In genomic region chr5:124742983-124743533, GRCh38 we compare ENCODE assay signal across 8 cellular contexts. TPM values are rescaled to one million over a fixed set of nuclear protein-coding genes. Genes with fewer than 3 reads are reported as not detected.
A peak's percentile ranks its signal among the peaks of the same experiment; 100 is the strongest.
DNase-seq lines count a peak whose midpoint lies in the region; ATAC-seq and TF ChIP-seq lines count a peak whose summit lies in the region.

No MANE protein-coding gene starts in this region.

- intact Hi-C loops in ovary (cut with DNase I): loop anchor here in 2 of 4 donors (5.0 to 10.0 kb wide), 2 partner anchors 86 to 88 kb away; no protein-coding TSS in a partner anchor

- no peak for TF ChIP-seq EP300 in ovary (IDR thresholded peaks at IDR 0.05)

- ATAC-seq in HG03159 (IDR thresholded peaks at IDR 0.05; ENCODE audit: unreplicated experiment) (no peak), GM18520 (IDR thresholded peaks at IDR 0.05; ENCODE audit: unreplicated experiment) (no peak)

- no peak overlapping the region for H3K27ac ChIP-seq in Karpas-422 (ENCODE audit: low read length)
- H3K27ac ChIP-seq in ovary: no peak overlapping the region

- H2AFZ ChIP-seq in Karpas-422 (ENCODE audit: low read length): no peak overlapping the region

- H4K20me1 ChIP-seq in Karpas-422 (ENCODE audit: insufficient read depth, low read depth, low read length): no peaks in the 10 kb centered on the region

- 5 to 14% (median 6%) methylated on average over 6 of the region's 6 CpGs for WGBS in ovary, 3 donors

- in situ Hi-C loops in G401 (cut with HindIII; ENCODE audit: low sequenced_read_pairs): no loop called here

- no peaks in the 10 kb centered on the region for H3K79me2 ChIP-seq in Karpas-422 (ENCODE audit: low read length)

- peak; percentile 71 for DNase-seq in G401 (ENCODE audit: low spot score)
- no peak for DNase-seq in Karpas-422
- DNase-seq in ovary: peak in 3 of 5 donors; percentile 27 to 43 (median 34)
- DNase-seq in UCSD-AML1 (lab: John Stamatoyannopoulos, UW; ENCODE audit: unreplicated experiment): no peak
- DNase-seq in NCI-H526 treated with DMSO at 0.1 percent for 48 hours (lab: John Stamatoyannopoulos, UW): no peak

- H3K27me3 ChIP-seq in Karpas-422 (ENCODE audit: low read length): no peaks in the 10 kb centered on the region
- no peaks in the 10 kb centered on the region for H3K27me3 ChIP-seq in endocrine pancreas (ENCODE audit: control insufficient read depth, insufficient read depth, low read length)
- H3K27me3 ChIP-seq in ovary: no peaks in the 10 kb centered on the region

- H3K4me3 ChIP-seq in Karpas-422 (ENCODE audit: low read length) (peak overlapping the region; percentile 67; the same call in 1 of the 2 replicates), endocrine pancreas (ENCODE audit: control insufficient read depth, insufficient read depth, low read length) (peak overlapping the region; percentile 99), ovary (peak overlapping the region; percentile 69)

- no peaks in the 10 kb centered on the region for H3K9me2 ChIP-seq in Karpas-422 (replicated peaks; ENCODE audit: insufficient read depth, low read length)

- no peak for TF ChIP-seq CTCF in ovary (IDR thresholded peaks at IDR 0.05)

- H3K9me3 ChIP-seq in Karpas-422 (ENCODE audit: low read length): no peaks in the 10 kb centered on the region
- no peaks in the 10 kb centered on the region for H3K9me3 ChIP-seq in endocrine pancreas (ENCODE audit: control insufficient read depth, low read length)
- H3K9me3 ChIP-seq in ovary: no peaks in the 10 kb centered on the region

- H3K9ac ChIP-seq in Karpas-422 (ENCODE audit: low read length): peak overlapping the region; percentile 65
- peak overlapping the region; percentile 92 for H3K9ac ChIP-seq in endocrine pancreas (ENCODE audit: control insufficient read depth, insufficient read depth, low read length)

- no peak for TF ChIP-seq POLR2A in ovary (IDR thresholded peaks at IDR 0.05)

- peaks cover 93% of the 10 kb centered on the region for H3K4me1 ChIP-seq in Karpas-422 (ENCODE audit: low read length)
- peaks cover 15% of the 10 kb centered on the region for H3K4me1 ChIP-seq in endocrine pancreas (ENCODE audit: control insufficient read depth, insufficient read depth, low read length)
- peaks cover 10% of the 10 kb centered on the region for H3K4me1 ChIP-seq in ovary (ENCODE audit: insufficient read depth)

- peak overlapping the region; percentile 99 for H3K4me2 ChIP-seq in Karpas-422 (ENCODE audit: low read depth, low read length, poor library complexity, severe bottlenecking)

- no peaks in the 10 kb centered on the region; the same call in 1 of the 2 replicates for H3K36me3 ChIP-seq in Karpas-422 (ENCODE audit: insufficient read depth, low read length)
- H3K36me3 ChIP-seq in endocrine pancreas (ENCODE audit: control insufficient read depth, insufficient read depth, low read length): no peaks in the 10 kb centered on the region
- no peaks in the 10 kb centered on the region for H3K36me3 ChIP-seq in ovary

RNA-seq across cellular contexts. Expression of gene ZNF608, which starts 3.4 kb away (rescaled TPM):
- 25.7 and 34.8 TPM in 2 replicates for total RNA-seq in G401 (2014; rRNA removed; shearing (Covaris generic))
- total RNA-seq in Karpas-422 (2014; rRNA removed; shearing (Covaris generic); ENCODE audit: low replicate concordance): 12.1 and 12.8 TPM in 2 replicates
- 10 to 100 TPM; 11.1 to 26.8 (median 15.5) TPM for total RNA-seq in ovary
- polyA plus RNA-seq in ovary: 10 to 100 TPM in 1 of 2 donors, 1 to 10 TPM in 1; 7.5 to 10.5 TPM

Comparison
In these comparisons a context has a peak if more than half of its experiments do, and no peak if none do; other contexts are left out.
1. DNase-seq: peak in G401 (single experiment) and ovary (3 of 5); none in Karpas-422 (single experiment), UCSD-AML1 (single experiment) and NCI-H526 treated with DMSO at 0.1 percent for 48 hours (single experiment).
2. Peak in every context shown above with its lines, with median percentiles within 50 percentile points of each other: H3K4me3 ChIP-seq.